34 cellular contexts compared by ENCODE assay signal in genomic region chr1:79775402-79775801, GRCh38.
"Had no signal": no experiment of that assay in that cellular context is flagged by ENCODE, and none has a peak within 500 bp of the region (broad histone marks: within the 10 kb centered on the region; RNA-seq: fewer than 3 reads in every experiment).

No MANE protein-coding gene starts in this region.

- DNase-seq: Karpas-422, Kasumi-1, MG63, MM.1S, MV-4-11, NCI-H1048, NCI-H1092, NCI-H1092 treated with DMSO at 0.1 percent for 48 hours, NCI-H1105, NCI-H1105 treated with DMSO at 0.1 percent for 48 hours, NCI-H1417, NCI-H1417 treated with DMSO at 0.1 percent for 48 hours, NCI-H1436, NCI-H1436 treated with DMSO at 0.1 percent for 48 hours, NCI-H146, NCI-H1694, NCI-H1694 treated with DMSO at 0.1 percent for 48 hours, NCI-H187, NCI-H187 treated with DMSO at 0.1 percent for 48 hours, NCI-H1930, NCI-H2029, NCI-H2029 treated with DMSO at 0.1 percent for 48 hours, NCI-H2081, NCI-H2081 treated with DMSO at 0.1 percent for 48 hours, NCI-H2107, NCI-H2171, NCI-H2171 treated with DMSO at 0.1 percent for 48 hours, NCI-H2227 treated with DMSO at 0.1 percent for 48 hours, NCI-H226, NCI-H345, NCI-H446, NCI-H446 treated with DMSO at 0.1 percent for 48 hours, NCI-H510A had no signal

- H3K27ac ChIP-seq: KMS-11 had no signal

- H3K9ac ChIP-seq: KMS-11 had no signal

- H3K4me2 ChIP-seq: KMS-11 had no signal

- H3K36me3 ChIP-seq: MG63 had no signal

- H3K4me3 ChIP-seq: MG63 had no signal

- H3K9me3 ChIP-seq: MG63 had no signal

- H3K27me3 ChIP-seq: MG63 had no signal
